15 cellular contexts compared by ENCODE assay signal in genomic region chr9:113588242-113588810, GRCh38.
A peak's percentile ranks its signal among the peaks of the same experiment; 100 is the strongest.
DNase-seq lines count a peak whose midpoint lies in the region; ATAC-seq and TF ChIP-seq lines count a peak whose summit lies in the region.
"Had no signal": no experiment of that assay in that cellular context is flagged by ENCODE, and none has a peak within 500 bp of the region (broad histone marks: within the 10 kb centered on the region; RNA-seq: fewer than 3 reads in every experiment).

No MANE protein-coding gene starts in this region.

- no peaks in the 10 kb centered on the region for H3K9me3 ChIP-seq in CD8-positive, alpha-beta memory T cell (ENCODE audit: low read length)
- no peaks in the 10 kb centered on the region for H3K9me3 ChIP-seq in esophagus squamous epithelium
- H3K9me3 ChIP-seq: SJSA1 had no signal

- TF ChIP-seq CTCF in esophagus squamous epithelium (IDR thresholded peaks at IDR 0.05), result no peak

- H3K27ac Mint-ChIP-seq in CD8-positive, alpha-beta memory T cell, result peak overlapping the region in 7 of 8 donors; percentile 27 to 83 (median 58)
- peak overlapping the region; percentile 44 for H3K27ac Mint-ChIP-seq in activated T-helper 1 cell treated with anti-CD3 and anti-CD28 coated beads, Interleukin-12 subunit alpha, Interleukin-12 subunit beta, Interleukin-2, Interleukin-4 antibody, amounts not matched to agents 30 ng/mL and 10 ng/mL and 1 ng/mL, durations not matched to agents 14 hours and 24 hours and 36 hours
- H3K27ac Mint-ChIP-seq in immature natural killer cell, result peak overlapping the region; percentile 65 to 91 (median 88)
- H3K27ac Mint-ChIP-seq: B cell, H9 had no signal

- TF ChIP-seq POLR2A in esophagus squamous epithelium (IDR thresholded peaks at IDR 0.05), result no peak

- intact Hi-C loops in activated T-helper 1 cell treated with anti-CD3 and anti-CD28 coated beads, Interleukin-12 subunit alpha, Interleukin-12 subunit beta, Interleukin-2, Interleukin-4 antibody, amounts not matched to agents 30 ng/mL and 10 ng/mL and 1 ng/mL, durations not matched to agents 14 hours and 24 hours and 36 hours (cut with micrococcal nuclease), result loop anchor here (10.0 kb wide), 1 partner anchor 1674 kb away; no protein-coding TSS in a partner anchor
- intact Hi-C loops in esophagus squamous epithelium (cut with DNase I), result loop anchor here (5.0 kb wide), 1 partner anchor 131 kb away; no protein-coding TSS in a partner anchor

- H3K4me3 ChIP-seq in CD8-positive, alpha-beta memory T cell (ENCODE audit: low read length), result no peak overlapping the region
- H3K4me3 ChIP-seq in esophagus squamous epithelium, result no peak overlapping the region
- H3K4me3 ChIP-seq: K562, SJSA1 had no signal

- ATAC-seq in HG02884 (IDR thresholded peaks at IDR 0.05; ENCODE audit: unreplicated experiment), result no peak

- H3K27me3 ChIP-seq in CD8-positive, alpha-beta memory T cell (ENCODE audit: insufficient read depth, low read length, poor library complexity, severe bottlenecking), result no peaks in the 10 kb centered on the region
- no peaks in the 10 kb centered on the region for H3K27me3 ChIP-seq in esophagus squamous epithelium
- H3K27me3 ChIP-seq: SJSA1 had no signal

- H3K36me3 Mint-ChIP-seq in CD8-positive, alpha-beta memory T cell, result peaks cover 0 to 63% (median 8%) of the 10 kb centered on the region in 3 donors
- peaks cover 29% of the 10 kb centered on the region for H3K36me3 Mint-ChIP-seq in activated T-helper 1 cell treated with anti-CD3 and anti-CD28 coated beads, Interleukin-12 subunit alpha, Interleukin-12 subunit beta, Interleukin-2, Interleukin-4 antibody, amounts not matched to agents 30 ng/mL and 10 ng/mL and 1 ng/mL, durations not matched to agents 14 hours and 24 hours and 36 hours (ENCODE audit: low read depth)
- H3K36me3 Mint-ChIP-seq in immature natural killer cell, result peaks cover 4 to 41% (median 24%) of the 10 kb centered on the region in 3 donors

- H3K4me1 ChIP-seq in CD8-positive, alpha-beta memory T cell (ENCODE audit: insufficient read depth, low read length), result peaks cover 4% of the 10 kb centered on the region
- H3K4me1 ChIP-seq in esophagus squamous epithelium, result peaks cover 11 to 84% (median 41%) of the 10 kb centered on the region in 3 donors

- H3K4me1 Mint-ChIP-seq in CD8-positive, alpha-beta memory T cell, result peaks cover 38 to 54% (median 53%) of the 10 kb centered on the region in 3 donors
- H3K4me1 Mint-ChIP-seq in activated T-helper 1 cell treated with anti-CD3 and anti-CD28 coated beads, Interleukin-12 subunit alpha, Interleukin-12 subunit beta, Interleukin-2, Interleukin-4 antibody, amounts not matched to agents 30 ng/mL and 10 ng/mL and 1 ng/mL, durations not matched to agents 14 hours and 24 hours and 36 hours (ENCODE audit: low read depth), result peaks cover 72% of the 10 kb centered on the region
- H3K4me1 Mint-ChIP-seq in immature natural killer cell, result peaks cover 89 to 94% of the 10 kb centered on the region in 2 donors

- H3K27ac ChIP-seq in CD8-positive, alpha-beta memory T cell (ENCODE audit: low read depth, low read length), result no peak overlapping the region
- H3K27ac ChIP-seq in esophagus squamous epithelium, result peak overlapping the region in 2 of 4 donors; percentile 50 to 69
- H3K27ac ChIP-seq: SJSA1 had no signal

- no peaks in the 10 kb centered on the region for H3K9me3 Mint-ChIP-seq in CD8-positive, alpha-beta memory T cell
- H3K9me3 Mint-ChIP-seq in activated T-helper 1 cell treated with anti-CD3 and anti-CD28 coated beads, Interleukin-12 subunit alpha, Interleukin-12 subunit beta, Interleukin-2, Interleukin-4 antibody, amounts not matched to agents 30 ng/mL and 10 ng/mL and 1 ng/mL, durations not matched to agents 14 hours and 24 hours and 36 hours, result no peaks in the 10 kb centered on the region
- H3K9me3 Mint-ChIP-seq in immature natural killer cell, result no peaks in the 10 kb centered on the region
- H3K9me3 Mint-ChIP-seq: H9 had no signal

- H3K36me3 ChIP-seq in CD8-positive, alpha-beta memory T cell (ENCODE audit: insufficient read depth, low read length), result peaks cover 9% of the 10 kb centered on the region
- peaks cover 9 to 31% (median 10%) of the 10 kb centered on the region in 3 donors for H3K36me3 ChIP-seq in esophagus squamous epithelium

- no peaks in the 10 kb centered on the region for H3K27me3 Mint-ChIP-seq in CD8-positive, alpha-beta memory T cell
- no peaks in the 10 kb centered on the region for H3K27me3 Mint-ChIP-seq in activated T-helper 1 cell treated with anti-CD3 and anti-CD28 coated beads, Interleukin-12 subunit alpha, Interleukin-12 subunit beta, Interleukin-2, Interleukin-4 antibody, amounts not matched to agents 30 ng/mL and 10 ng/mL and 1 ng/mL, durations not matched to agents 14 hours and 24 hours and 36 hours (ENCODE audit: insufficient read depth)
- peaks cover 2 to 20% (median 3%) of the 10 kb centered on the region in 3 donors for H3K27me3 Mint-ChIP-seq in immature natural killer cell (ENCODE audit: low read depth in 3 of 3)
- H3K27me3 Mint-ChIP-seq: B cell had no signal

- WGBS in esophagus squamous epithelium, 2 donors, result 70 to 74% methylated on average over 8 to 13 of the region's 13 CpGs

- no peak for DNase-seq in CD8-positive, alpha-beta memory T cell
- DNase-seq in activated T-helper 1 cell treated with anti-CD3 and anti-CD28 coated beads, Interleukin-12 subunit alpha, Interleukin-12 subunit beta, Interleukin-2, Interleukin-4 antibody, amounts not matched to agents 30 ng/mL and 10 ng/mL and 1 ng/mL, durations not matched to agents 14 hours and 24 hours and 36 hours (ENCODE audit: low spot score), result no peak
- DNase-seq in immature natural killer cell (no peak), pulmonary artery endothelial cell (ENCODE audit: low read depth, low spot score) (peak; percentile 78), esophagus squamous epithelium (lab: John Stamatoyannopoulos, UW) (no peak), UCSD-AML1 (lab: John Stamatoyannopoulos, UW; ENCODE audit: unreplicated experiment) (no peak), kidney glomerular epithelial cell (lab: John Stamatoyannopoulos, UW) (no peak)
- DNase-seq: DND-41, NCI-H1105 treated with DMSO at 0.1 percent for 48 hours, NCI-H345 had no signal

- POLR2A ChIA-PET in CD8-positive, alpha-beta memory T cell (lab: Charles Lee), result no interaction called here

- CTCF ChIA-PET in CD8-positive, alpha-beta memory T cell (lab: Charles Lee), result interaction anchor here (0.9 to 6.5 kb wide), 7 partner anchors 14 to 314 kb away, joined by 3 to 45 read pairs (median 4); partner anchors contain the start of genes CDC26 and PRPF4

- no peak overlapping the region for H3K4me3 Mint-ChIP-seq in CD8-positive, alpha-beta memory T cell
- no peak overlapping the region for H3K4me3 Mint-ChIP-seq in activated T-helper 1 cell treated with anti-CD3 and anti-CD28 coated beads, Interleukin-12 subunit alpha, Interleukin-12 subunit beta, Interleukin-2, Interleukin-4 antibody, amounts not matched to agents 30 ng/mL and 10 ng/mL and 1 ng/mL, durations not matched to agents 14 hours and 24 hours and 36 hours
- peak overlapping the region in 4 of 5 donors; percentile 33 to 76 (median 70) for H3K4me3 Mint-ChIP-seq in immature natural killer cell
- H3K4me3 Mint-ChIP-seq: B cell, H9 had no signal

Comparison
In these comparisons a context has a peak if more than half of its experiments do, and no peak if none do; other contexts are left out.
1. H3K4me3 Mint-ChIP-seq: peak in immature natural killer cell (4 of 5); none in CD8-positive, alpha-beta memory T cell (0 of 7) and activated T-helper 1 cell treated with anti-CD3 and anti-CD28 coated beads, Interleukin-12 subunit alpha, Interleukin-12 subunit beta, Interleukin-2, Interleukin-4 antibody, amounts not matched to agents 30 ng/mL and 10 ng/mL and 1 ng/mL, durations not matched to agents 14 hours and 24 hours and 36 hours (single experiment).
2. Peak in every context shown above with its lines, with median percentiles within 50 percentile points of each other: H3K27ac Mint-ChIP-seq.